ENCODE assay signal across 28 cellular contexts in genomic region chr11:70669281-70669680, GRCh38.
"Had no signal": no experiment of that assay in that cellular context is flagged by ENCODE, and none has a peak within 500 bp of the region (broad histone marks: within the 10 kb centered on the region; RNA-seq: fewer than 3 reads in every experiment).

No MANE protein-coding gene starts in this region.

- H3K27me3 Mint-ChIP-seq: activated CD4-positive, alpha-beta memory T cell treated with anti-CD3 and anti-CD28 coated beads, Interleukin-2, amount 10 ng/mL, durations not matched to agents 7 days and 5 days had no signal

- H3K4me3 Mint-ChIP-seq: activated CD4-positive, alpha-beta memory T cell treated with anti-CD3 and anti-CD28 coated beads, Interleukin-2, amount 10 ng/mL, durations not matched to agents 7 days and 5 days; activated CD4-positive, alpha-beta T cell treated with anti-CD3 and anti-CD28 coated beads, Interleukin-2, amount 10 ng/mL, durations not matched to agents 7 days and 5 days; activated naive CD4-positive, alpha-beta T cell treated with anti-CD3 and anti-CD28 coated beads, Interleukin-2, amount 10 ng/mL, durations not matched to agents 7 days and 5 days; activated naive CD8-positive, alpha-beta T cell treated with anti-CD3 and anti-CD28 coated beads, Interleukin-2, amount 10 ng/mL, durations not matched to agents 7 days and 5 days; activated T-cell treated with anti-CD3 and anti-CD28 coated beads, Interleukin-2, amount 50 U/mL, for 24 hours; activated T-cell treated with anti-CD3 and anti-CD28 coated beads, Interleukin-2, amount 50 U/mL, for 72 hours; T-helper 17 cell; T-helper 2 cell treated with Interferon-gamma antibody and Interleukin-4, amounts not matched to agents 5 μg/mL and 100 μg/mL, for 36 hours had no signal

- H3K4me3 ChIP-seq: colonic mucosa, esophagus squamous epithelium, gastroesophageal sphincter had no signal

- H3K36me3 ChIP-seq: brain microvascular endothelial cell, colonic mucosa, esophagus squamous epithelium, gastroesophageal sphincter, WERI-Rb-1 had no signal

- H3K9me3 ChIP-seq: colonic mucosa, esophagus squamous epithelium, gastroesophageal sphincter had no signal

- H3K27ac ChIP-seq: brain microvascular endothelial cell, colonic mucosa, epithelial cell of prostate, esophagus squamous epithelium, gastroesophageal sphincter, WERI-Rb-1 had no signal

- H3K4me1 ChIP-seq: colonic mucosa, esophagus squamous epithelium, gastroesophageal sphincter had no signal

- H3K27me3 ChIP-seq: brain microvascular endothelial cell, colonic mucosa had no signal

- H3K36me3 Mint-ChIP-seq: activated naive CD4-positive, alpha-beta T cell treated with anti-CD3 and anti-CD28 coated beads, Interleukin-2, amount 10 ng/mL, durations not matched to agents 7 days and 5 days; activated naive CD4-positive, alpha-beta T cell treated with anti-CD3 and anti-CD28 coated beads, Interleukin-2, amount 50 U/mL, for 72 hours; activated naive CD8-positive, alpha-beta T cell treated with anti-CD3 and anti-CD28 coated beads, Interleukin-2, amount 10 ng/mL, durations not matched to agents 7 days and 5 days had no signal

- DNase-seq: activated CD4-positive, alpha-beta memory T cell treated with anti-CD3 and anti-CD28 coated beads, Interleukin-2, amount 10 ng/mL, durations not matched to agents 7 days and 5 days; activated CD4-positive, alpha-beta T cell treated with anti-CD3 and anti-CD28 coated beads for 4 hours; activated CD4-positive, alpha-beta T cell treated with anti-CD3 and anti-CD28 coated beads, Interleukin-2, amount 10 ng/mL, durations not matched to agents 7 days and 5 days; activated CD4-positive, alpha-beta T cell treated with anti-CD3 and anti-CD28 coated beads, Interleukin-2, amount 50 U/mL, for 4 hours; activated CD4-positive, CD25-positive, alpha-beta regulatory T cell; activated CD4-positive, CD25-positive, alpha-beta regulatory T cell treated with anti-CD3 and anti-CD28 coated beads, Interleukin-2, amount 50 U/mL, for 72 hours; activated CD8-positive, alpha-beta memory T cell treated with anti-CD3 and anti-CD28 coated beads, Interleukin-2, amount 50 U/mL, for 48 hours; activated gamma-delta T cell; activated naive CD4-positive, alpha-beta T cell; activated naive CD4-positive, alpha-beta T cell treated with anti-CD3 and anti-CD28 coated beads, Interleukin-2, amount 10 ng/mL, durations not matched to agents 7 days and 5 days; activated naive CD8-positive, alpha-beta T cell treated with anti-CD3 and anti-CD28 coated beads, Interleukin-2, amount 10 ng/mL, durations not matched to agents 7 days and 5 days; activated T-cell treated with anti-CD3 and anti-CD28 coated beads for 4 hours; activated T-cell treated with anti-CD3 and anti-CD28 coated beads, Interleukin-2, amount 50 U/mL, for 24 hours; activated T-cell treated with anti-CD3 and anti-CD28 coated beads, Interleukin-2, amount 50 U/mL, for 72 hours; brain microvascular endothelial cell; colonic mucosa; effector CD8-positive, alpha-beta T cell; esophagus squamous epithelium; foreskin melanocyte; head of caudate nucleus; T-helper 1 cell; T-helper 17 cell; T1000; WERI-Rb-1 had no signal

- H3K4me1 Mint-ChIP-seq: activated CD4-positive, alpha-beta memory T cell treated with anti-CD3 and anti-CD28 coated beads, Interleukin-2, amount 10 ng/mL, durations not matched to agents 7 days and 5 days; activated CD4-positive, alpha-beta T cell treated with anti-CD3 and anti-CD28 coated beads, Interleukin-2, amount 10 ng/mL, durations not matched to agents 7 days and 5 days; activated naive CD4-positive, alpha-beta T cell treated with anti-CD3 and anti-CD28 coated beads, Interleukin-2, amount 10 ng/mL, durations not matched to agents 7 days and 5 days; activated naive CD8-positive, alpha-beta T cell treated with anti-CD3 and anti-CD28 coated beads, Interleukin-2, amount 10 ng/mL, durations not matched to agents 7 days and 5 days; T-helper 17 cell had no signal

- H3K27ac Mint-ChIP-seq: activated CD4-positive, alpha-beta memory T cell treated with anti-CD3 and anti-CD28 coated beads, Interleukin-2, amount 10 ng/mL, durations not matched to agents 7 days and 5 days; activated CD4-positive, alpha-beta T cell treated with anti-CD3 and anti-CD28 coated beads, Interleukin-2, amount 10 ng/mL, durations not matched to agents 7 days and 5 days; activated naive CD4-positive, alpha-beta T cell treated with anti-CD3 and anti-CD28 coated beads, Interleukin-2, amount 10 ng/mL, durations not matched to agents 7 days and 5 days; activated naive CD4-positive, alpha-beta T cell treated with anti-CD3 and anti-CD28 coated beads, Interleukin-2, amount 50 U/mL, for 72 hours; activated naive CD8-positive, alpha-beta T cell treated with anti-CD3 and anti-CD28 coated beads, Interleukin-2, amount 10 ng/mL, durations not matched to agents 7 days and 5 days; activated T-cell treated with anti-CD3 and anti-CD28 coated beads, Interleukin-2, amount 50 U/mL, for 24 hours; activated T-cell treated with anti-CD3 and anti-CD28 coated beads, Interleukin-2, amount 50 U/mL, for 72 hours; T-helper 17 cell; T-helper 2 cell treated with Interferon-gamma antibody and Interleukin-4, amounts not matched to agents 5 μg/mL and 100 μg/mL, for 36 hours had no signal

- H3K9me3 Mint-ChIP-seq: activated CD4-positive, alpha-beta memory T cell treated with anti-CD3 and anti-CD28 coated beads, Interleukin-2, amount 10 ng/mL, durations not matched to agents 7 days and 5 days; activated CD4-positive, alpha-beta T cell treated with anti-CD3 and anti-CD28 coated beads, Interleukin-2, amount 10 ng/mL, durations not matched to agents 7 days and 5 days; activated naive CD4-positive, alpha-beta T cell treated with anti-CD3 and anti-CD28 coated beads, Interleukin-2, amount 10 ng/mL, durations not matched to agents 7 days and 5 days; activated naive CD8-positive, alpha-beta T cell treated with anti-CD3 and anti-CD28 coated beads, Interleukin-2, amount 10 ng/mL, durations not matched to agents 7 days and 5 days; activated T-cell treated with anti-CD3 and anti-CD28 coated beads, Interleukin-2, amount 50 U/mL, for 24 hours; T-helper 2 cell treated with Interferon-gamma antibody and Interleukin-4, amounts not matched to agents 5 μg/mL and 100 μg/mL, for 36 hours had no signal

- ATAC-seq: activated naive CD4-positive, alpha-beta T cell treated with anti-CD3 and anti-CD28 coated beads, Interleukin-2, amount 50 U/mL, for 72 hours; activated T-cell treated with anti-CD3 and anti-CD28 coated beads, Interleukin-2, amount 50 U/mL, for 72 hours; gastroesophageal sphincter; T-helper 17 cell had no signal
